In the genomic region with DNA sequence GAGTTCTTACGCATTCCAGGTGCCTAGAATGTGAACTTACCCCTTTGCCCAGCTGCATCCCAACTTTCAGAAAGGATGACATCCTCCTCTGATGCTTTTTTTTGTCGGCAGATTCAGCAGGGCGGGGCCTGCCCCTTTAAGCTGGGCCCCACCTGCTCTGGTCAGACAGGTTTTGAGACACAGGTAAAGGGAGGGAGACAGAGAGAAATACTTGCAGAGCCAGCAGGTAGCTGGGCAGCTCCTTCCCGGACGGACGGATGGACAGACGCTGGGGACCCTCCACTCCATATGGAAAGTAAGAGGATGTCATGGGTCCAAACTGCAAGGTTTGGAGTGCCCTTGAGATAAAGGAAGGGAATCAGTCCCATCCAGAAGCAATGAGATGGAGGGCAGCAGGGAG, we compare ENCODE assay signal across 8 cellular contexts. TPM values are rescaled to one million over a fixed set of nuclear protein-coding genes. Genes with fewer than 3 reads are reported as not detected.
DNase-seq lines count a peak whose midpoint lies in the region; ATAC-seq and TF ChIP-seq lines count a peak whose summit lies in the region.

A gene with protein sequence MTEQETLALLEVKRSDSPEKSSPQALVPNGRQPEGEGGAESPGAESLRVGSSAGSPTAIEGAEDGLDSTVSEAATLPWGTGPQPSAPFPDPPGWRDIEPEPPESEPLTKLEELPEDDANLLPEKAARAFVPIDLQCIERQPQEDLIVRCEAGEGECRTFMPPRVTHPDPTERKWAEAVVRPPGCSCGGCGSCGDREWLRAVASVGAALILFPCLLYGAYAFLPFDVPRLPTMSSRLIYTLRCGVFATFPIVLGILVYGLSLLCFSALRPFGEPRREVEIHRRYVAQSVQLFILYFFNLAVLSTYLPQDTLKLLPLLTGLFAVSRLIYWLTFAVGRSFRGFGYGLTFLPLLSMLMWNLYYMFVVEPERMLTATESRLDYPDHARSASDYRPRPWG (plus strand): TSS at position 214 of the 400 bp plus-strand sequence. CDS start 902 bp downstream, outside the sequence.

- no peak for ATAC-seq in GM19023 (IDR thresholded peaks at IDR 0.05; ENCODE audit: unreplicated experiment)

- TF ChIP-seq CTCF in fibroblast of the aortic adventitia (IDR thresholded peaks at IDR 0.05; ENCODE audit: insufficient read depth, low read length), result no peak

- H3K36me3 ChIP-seq in H7 (replicated peaks; ENCODE audit: control insufficient read depth, insufficient read depth, low read length) (no peaks in the 10 kb centered on the region; the same call in none of the 2 replicates), SK-N-MC (ENCODE audit: insufficient read depth, low read length) (peaks cover 18% of the 10 kb centered on the region)

- H3K27me3 ChIP-seq in H7 (ENCODE audit: control insufficient read depth, insufficient read depth, low read length), result no peaks in the 10 kb centered on the region

- no peak for DNase-seq in H7
- no peak for DNase-seq in SK-N-MC (ENCODE audit: low read depth, low spot score)
- DNase-seq in fibroblast of the aortic adventitia (ENCODE audit: low read depth), result no peak
- no peak for DNase-seq in skeletal muscle cell (ENCODE audit: low read depth)
- DNase-seq in UCSD-AML1 (lab: John Stamatoyannopoulos, UW; ENCODE audit: unreplicated experiment), result no peak
- DNase-seq in SKM-1 treated with dmso at 0.1 percent for 144 hours (lab: John Stamatoyannopoulos, UW; ENCODE audit: unreplicated experiment), result no peak
- DNase-seq in DMS153 treated with DMSO at 0.1 percent for 48 hours (lab: John Stamatoyannopoulos, UW; ENCODE audit: unreplicated experiment), result no peak

- H3K27ac ChIP-seq in SK-N-MC, result peak within 1 kb of the TSS; percentile 9; the same call in 1 of the 2 replicates

- peak within 1 kb of the TSS; percentile 98 for H3K9ac ChIP-seq in SK-N-MC (ENCODE audit: insufficient read length)

- H3K9me3 ChIP-seq in SK-N-MC (ENCODE audit: low read depth, low read length), result no peaks in the 10 kb centered on the region

- H3K4me3 ChIP-seq in H7 (ENCODE audit: insufficient read depth, low read depth, low read length) (peak within 1 kb of the TSS; percentile 96), SK-N-MC (peak within 1 kb of the TSS; percentile 87), fibroblast of the aortic adventitia (ENCODE audit: low read depth, low read length) (peak within 1 kb of the TSS; percentile 97), skeletal muscle cell (ENCODE audit: low read depth, low read length) (peak within 1 kb of the TSS; percentile 69)

RNA-seq across cellular contexts. Expression of the gene that starts here (rescaled TPM):
- 2.3 and 3.1 TPM in 2 replicates for total RNA-seq in H7 (2014; rRNA removed; shearing (Covaris generic))
- total RNA-seq in fibroblast of the aortic adventitia (ENCODE audit: low replicate concordance), result 1.4 and 2.1 TPM in 2 replicates
